In the genomic region with DNA sequence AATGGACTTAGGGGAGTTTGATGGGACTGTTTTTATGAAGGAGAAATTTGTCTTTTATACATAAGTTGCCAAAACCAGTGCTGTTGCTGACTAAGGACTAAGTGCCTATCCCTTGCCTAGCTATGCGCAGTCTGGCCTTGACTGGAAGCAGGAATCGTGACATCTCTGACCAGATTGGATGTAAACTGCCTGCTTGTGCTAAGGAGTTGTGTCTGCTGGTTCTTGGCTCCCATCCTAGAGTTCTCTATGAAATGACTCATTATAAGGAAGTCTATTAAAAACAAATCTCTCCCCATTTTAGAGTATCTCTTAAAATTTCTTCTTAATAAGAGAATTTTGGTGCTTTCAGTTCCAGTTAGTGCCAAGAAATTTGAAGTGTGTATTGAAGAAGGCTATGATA, we compare ENCODE assay signal across 11 cellular contexts.
A peak's percentile ranks its signal among the peaks of the same experiment; 100 is the strongest.
DNase-seq lines count a peak whose midpoint lies in the region; ATAC-seq, FAIRE-seq and TF ChIP-seq lines count a peak whose summit lies in the region.
"Had no signal": no experiment of that assay in that cellular context is flagged by ENCODE, and none has a peak within 500 bp of the region (broad histone marks: within the 10 kb centered on the region; RNA-seq: fewer than 3 reads in every experiment).

No MANE protein-coding gene starts in this region.

- DNase-seq in right lobe of liver (no peak), HepG2 (ENCODE audit: low spot score) (no peak), chondrocyte (ENCODE audit: low spot score) (no peak), left kidney (ENCODE audit: low read depth, low spot score) (peak; percentile 30)
- DNase-seq in effector memory CD8-positive, alpha-beta T cell: no peak
- DNase-seq: activated naive CD4-positive, alpha-beta T cell treated with anti-CD3 and anti-CD28 coated beads, Interleukin-2, amount 50 U/mL, for 16 hours; NCI-H1694 treated with DMSO at 0.1 percent for 48 hours had no signal

- H4K20me1 ChIP-seq in HepG2 (ENCODE audit: insufficient read depth, low read length): no peaks in the 10 kb centered on the region

- TF ChIP-seq POLR2A in right lobe of liver (IDR thresholded peaks at IDR 0.05): no peak
- no peak for TF ChIP-seq POLR2A in HepG2 (IDR thresholded peaks at IDR 0.05; ENCODE audit: insufficient read depth in 1 of 2, low read depth in 2 of 2, low read length in 2 of 2)

- H3K4me1 ChIP-seq in right lobe of liver (no peaks in the 10 kb centered on the region), HepG2 (ENCODE audit: insufficient read depth, low read length) (peaks cover 11% of the 10 kb centered on the region)

- H3K9me3 ChIP-seq in right lobe of liver (no peaks in the 10 kb centered on the region), HepG2 (ENCODE audit: low read length) (no peaks in the 10 kb centered on the region)

- H3K9ac ChIP-seq in HepG2 (ENCODE audit: insufficient read depth, low read depth, low read length): no peak overlapping the region

- H3K27ac Mint-ChIP-seq in chondrocyte (ENCODE audit: unreplicated experiment): peak overlapping the region; percentile 76
- H3K27ac Mint-ChIP-seq in effector memory CD8-positive, alpha-beta T cell: no peak overlapping the region

- H3K9me3 Mint-ChIP-seq in chondrocyte (ENCODE audit: low read depth): peaks cover 3% of the 10 kb centered on the region
- no peaks in the 10 kb centered on the region for H3K9me3 Mint-ChIP-seq in effector memory CD8-positive, alpha-beta T cell

- H3K4me2 ChIP-seq in HepG2 (ENCODE audit: low read depth, low read length): no peak overlapping the region

- H3K4me3 ChIP-seq in right lobe of liver: no peak overlapping the region
- no peak overlapping the region for H3K4me3 ChIP-seq in HepG2 (replicated peaks in 1 of 3; ENCODE audit: insufficient read depth in 1 of 3, low read depth in 2 of 3, low read length in 3 of 3)

- no peaks in the 10 kb centered on the region for H3K79me2 ChIP-seq in HepG2 (ENCODE audit: insufficient read depth, low read length)

- TF ChIP-seq CTCF in right lobe of liver (IDR thresholded peaks at IDR 0.05) (no peak), HepG2 (CRISPR knock-in tag; IDR thresholded peaks at IDR 0.05) (no peak), chondrocyte (IDR thresholded peaks at IDR 0.05) (no peak)

- H3K4me3 Mint-ChIP-seq in chondrocyte (ENCODE audit: unreplicated experiment): no peak overlapping the region
- no peak overlapping the region for H3K4me3 Mint-ChIP-seq in effector memory CD8-positive, alpha-beta T cell
- H3K4me3 Mint-ChIP-seq: CD14-positive monocyte had no signal

- no peak overlapping the region for H3K27ac ChIP-seq in right lobe of liver
- no peak overlapping the region for H3K27ac ChIP-seq in HepG2 (ENCODE audit: extremely low read length, insufficient read depth, low read length)

- H3K4me1 Mint-ChIP-seq in chondrocyte (ENCODE audit: low read depth): peaks cover 42% of the 10 kb centered on the region
- no peaks in the 10 kb centered on the region for H3K4me1 Mint-ChIP-seq in effector memory CD8-positive, alpha-beta T cell (ENCODE audit: low read depth in 2 of 2)

- TF ChIP-seq EP300 in HepG2 (IDR thresholded peaks at IDR 0.05; ENCODE audit: low read depth in 2 of 2, low read length in 2 of 2): no peak
- TF ChIP-seq EP300 in HepG2 (CRISPR knock-in tag; IDR thresholded peaks at IDR 0.05; ENCODE audit: borderline replicate concordance): no peak

- intact Hi-C loops in right lobe of liver (cut with DNase I): no loop called here
- intact Hi-C loops in HepG2 (cut with micrococcal nuclease; ENCODE audit: unreplicated experiment): no loop called here

- CTCF ChIA-PET in HepG2 (lab: Yijun Ruan, JAX; ENCODE audit: low intra/inter-chr PET ratio, low total read pairs): no interaction called here

- H2AFZ ChIP-seq in HepG2 (ENCODE audit: low read length): no peak overlapping the region

- no peaks in the 10 kb centered on the region for H3K36me3 ChIP-seq in right lobe of liver
- H3K36me3 ChIP-seq in HepG2 (replicated peaks in 1 of 2; ENCODE audit: control insufficient read depth in 1 of 2, insufficient read depth in 2 of 2, low read length in 2 of 2): no peaks in the 10 kb centered on the region

- 61% methylated on average over 2 of the region's 2 CpGs for WGBS in right lobe of liver (ENCODE audit: insufficient coverage, low coverage, low lambda C conversion rate, missing lambda C conversion rate)
- WGBS in HepG2 (ENCODE audit: low lambda C conversion rate): 96% methylated on average over 2 of the region's 2 CpGs

- no peaks in the 10 kb centered on the region for H3K27me3 Mint-ChIP-seq in chondrocyte (ENCODE audit: low read depth)
- H3K27me3 Mint-ChIP-seq in effector memory CD8-positive, alpha-beta T cell: no peaks in the 10 kb centered on the region

- ATAC-seq in right lobe of liver: peak in 3 of 4 donors; percentile 33 to 56 (median 48)
- no peak for ATAC-seq in HepG2
- ATAC-seq in HG02571 (IDR thresholded peaks at IDR 0.05; ENCODE audit: unreplicated experiment): no peak
- ATAC-seq in HG03039 (IDR thresholded peaks at IDR 0.05; ENCODE audit: unreplicated experiment): no peak
- ATAC-seq in effector memory CD8-positive, alpha-beta T cell (replicated peaks): no peak
- ATAC-seq in HG02884 (IDR thresholded peaks at IDR 0.05; ENCODE audit: unreplicated experiment): no peak

- H3K36me3 Mint-ChIP-seq in chondrocyte (ENCODE audit: low read depth): peaks cover 6% of the 10 kb centered on the region
- no peaks in the 10 kb centered on the region for H3K36me3 Mint-ChIP-seq in effector memory CD8-positive, alpha-beta T cell (ENCODE audit: insufficient read depth)

- BruUV-seq in HepG2 (replicated peaks; lab: Mats Ljungman, UMichigan): no TSS peak

- in situ Hi-C loops in HepG2 (cut with HindIII; ENCODE audit: extremely low pct_ligation_motif_present, low pct_unique_long_range_greater_than_20kb): no loop called here

- no peak for FAIRE-seq in HepG2 (lab: Jason Lieb, UNC)

- no peak for TF ChIP-seq RAD21 in HepG2 (CRISPR knock-in tag; IDR thresholded peaks at IDR 0.05)

- POLR2A ChIA-PET in HepG2 (lab: Yijun Ruan, JAX): no interaction called here

- H3K27me3 ChIP-seq in right lobe of liver (no peaks in the 10 kb centered on the region), HepG2 (ENCODE audit: control insufficient read depth in 1 of 2, insufficient read depth in 2 of 2, low read length in 2 of 2) (no peaks in the 10 kb centered on the region)

TF ChIP-seq in HepG2, 621 proteins besides CTCF, POLR2A, EP300 and RAD21:
- TF ChIP-seq RXRB (CRISPR knock-in tag; IDR thresholded peaks at IDR 0.05; ENCODE audit: borderline replicate concordance): no peak
- TF ChIP-seq ZNF562 (CRISPR knock-in tag; IDR thresholded peaks at IDR 0.05; ENCODE audit: borderline replicate concordance): no peak
- no peak for TF ChIP-seq ZBTB7A (CRISPR knock-in tag; IDR thresholded peaks at IDR 0.05)
- TF ChIP-seq GATAD2A (CRISPR knock-in tag; IDR thresholded peaks at IDR 0.05): no peak
- no peak for TF ChIP-seq ZNF274 (CRISPR knock-in tag; IDR thresholded peaks at IDR 0.05)
- TF ChIP-seq SKI (IDR thresholded peaks at IDR 0.05; ENCODE audit: partially characterized antibody): no peak
- no peak for TF ChIP-seq ZNF350 (CRISPR knock-in tag; IDR thresholded peaks at IDR 0.05; ENCODE audit: borderline replicate concordance, low read depth)
- TF ChIP-seq CREB1 (IDR thresholded peaks at IDR 0.05): no peak
- TF ChIP-seq CREB1 (CRISPR knock-in tag; IDR thresholded peaks at IDR 0.05): no peak
- TF ChIP-seq, protein P1, sequence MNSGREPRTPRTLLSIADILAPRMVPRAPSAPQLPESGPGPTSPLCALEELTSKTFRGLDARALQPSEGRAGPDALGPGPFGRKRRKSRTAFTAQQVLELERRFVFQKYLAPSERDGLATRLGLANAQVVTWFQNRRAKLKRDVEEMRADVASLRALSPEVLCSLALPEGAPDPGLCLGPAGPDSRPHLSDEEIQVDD (CRISPR knock-in tag; IDR thresholded peaks at IDR 0.05; ENCODE audit: borderline replicate concordance): no peak
- TF ChIP-seq ZNF567 (CRISPR knock-in tag; IDR thresholded peaks at IDR 0.05; ENCODE audit: borderline replicate concordance): no peak
- no peak for TF ChIP-seq ARID2 (CRISPR knock-in tag; IDR thresholded peaks at IDR 0.05; ENCODE audit: borderline replicate concordance)
- TF ChIP-seq ZNF547 (CRISPR knock-in tag; IDR thresholded peaks at IDR 0.05): no peak
- no peak for TF ChIP-seq ZNF234 (CRISPR knock-in tag; conservative IDR thresholded peaks at IDR 0.05)

Comparison
In these comparisons a context has a peak if more than half of its experiments do, and no peak if none do; other contexts are left out.
1. ATAC-seq: peak in right lobe of liver (3 of 4); none in HepG2 (single experiment), HG02571 (single experiment), HG03039 (single experiment), effector memory CD8-positive, alpha-beta T cell (single experiment) and HG02884 (single experiment).